In the genomic region with DNA sequence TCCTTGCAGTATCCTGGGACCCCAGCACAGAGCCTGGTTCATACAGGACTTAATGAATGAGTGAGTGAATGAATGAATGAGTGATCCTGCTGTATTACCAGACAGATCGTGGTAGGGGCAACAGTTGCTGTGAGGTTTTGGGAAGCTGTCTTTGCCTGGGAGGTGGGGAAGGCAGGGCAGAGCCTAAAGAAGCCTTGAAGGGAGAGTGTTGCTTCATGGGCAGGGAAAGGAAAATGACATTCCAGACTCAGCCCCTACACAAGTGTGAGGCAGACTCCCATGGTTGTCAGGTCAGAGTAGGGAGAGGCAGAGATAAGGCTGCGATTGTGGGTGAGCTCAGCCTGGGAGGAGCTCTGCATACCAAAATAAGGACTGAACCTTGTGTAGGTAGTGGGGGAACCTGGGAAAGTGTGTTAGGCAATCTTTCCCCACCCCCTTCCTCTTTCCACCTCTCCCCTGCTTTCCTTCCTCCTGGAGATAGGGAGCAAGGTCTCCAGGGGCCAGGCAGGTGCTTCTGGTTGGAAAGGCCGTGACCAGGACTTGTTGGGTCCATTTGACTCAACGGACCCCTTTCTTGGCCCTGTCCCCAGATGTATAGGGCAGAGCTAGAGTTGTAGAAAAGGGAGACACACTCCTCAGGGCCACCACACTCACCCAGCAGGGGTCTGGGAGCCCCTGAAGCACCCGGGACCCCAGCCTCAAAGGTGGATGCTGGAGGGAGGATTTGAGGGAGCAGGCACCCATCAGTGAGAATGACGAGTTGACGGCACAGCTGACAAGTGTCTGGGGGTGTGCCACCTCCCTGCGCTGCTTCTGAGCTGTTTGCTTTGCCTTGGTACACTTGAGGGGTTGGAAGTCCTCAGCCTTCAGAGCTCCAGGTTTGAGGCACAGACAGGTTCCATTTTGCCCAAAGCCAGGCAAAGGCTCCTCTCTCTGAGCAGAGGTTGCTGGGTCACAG, we compare ENCODE assay signal across 1 cellular context.
TF ChIP-seq lines count a peak whose summit lies in the region.

No MANE protein-coding gene starts in this region.

TF ChIP-seq in HepG2, 621 proteins besides CTCF, POLR2A, EP300 and RAD21 (continued from another document):
- TF ChIP-seq ZNF331 (CRISPR knock-in tag; IDR thresholded peaks at IDR 0.05), result peak; percentile 59
- no peak for TF ChIP-seq RFX3 (CRISPR knock-in tag; IDR thresholded peaks at IDR 0.05)
- TF ChIP-seq ZNF616 (CRISPR knock-in tag; IDR thresholded peaks at IDR 0.05; ENCODE audit: low read depth), result no peak
- no peak for TF ChIP-seq RBM22 (optimal IDR thresholded peaks at IDR 0.05; ENCODE audit: low read length)
- no peak for TF ChIP-seq HNRNPUL1 (IDR thresholded peaks at IDR 0.05; ENCODE audit: low read depth, low read length)
- no peak for TF ChIP-seq MAF1 (CRISPR knock-in tag; IDR thresholded peaks at IDR 0.05; ENCODE audit: borderline replicate concordance)
- no peak for TF ChIP-seq FIP1L1 (IDR thresholded peaks at IDR 0.05; ENCODE audit: borderline replicate concordance, insufficient read depth, low read depth, low read length)
- peak; percentile 72 for TF ChIP-seq ZNF883 (CRISPR knock-in tag; IDR thresholded peaks at IDR 0.05; ENCODE audit: not compliant biosample characterization)
- TF ChIP-seq ZNF83 (CRISPR knock-in tag; IDR thresholded peaks at IDR 0.05; ENCODE audit: borderline replicate concordance), result no peak
- TF ChIP-seq PAX8 (CRISPR knock-in tag; IDR thresholded peaks at IDR 0.05; ENCODE audit: borderline replicate concordance), result no peak
- TF ChIP-seq ZNF10 (CRISPR knock-in tag; IDR thresholded peaks at IDR 0.05; ENCODE audit: borderline replicate concordance, low read depth), result no peak
- TF ChIP-seq ZSCAN30 (CRISPR knock-in tag; IDR thresholded peaks at IDR 0.05), result no peak
- TF ChIP-seq, protein P1, sequence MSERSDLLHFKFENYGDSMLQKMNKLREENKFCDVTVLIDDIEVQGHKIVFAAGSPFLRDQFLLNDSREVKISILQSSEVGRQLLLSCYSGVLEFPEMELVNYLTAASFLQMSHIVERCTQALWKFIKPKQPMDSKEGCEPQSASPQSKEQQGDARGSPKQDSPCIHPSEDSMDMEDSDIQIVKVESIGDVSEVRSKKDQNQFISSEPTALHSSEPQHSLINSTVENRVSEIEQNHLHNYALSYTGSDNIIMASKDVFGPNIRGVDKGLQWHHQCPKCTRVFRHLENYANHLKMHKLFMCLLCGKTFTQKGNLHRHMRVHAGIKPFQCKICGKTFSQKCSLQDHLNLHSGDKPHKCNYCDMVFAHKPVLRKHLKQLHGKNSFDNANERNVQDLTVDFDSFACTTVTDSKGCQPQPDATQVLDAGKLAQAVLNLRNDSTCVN (CRISPR knock-in tag; IDR thresholded peaks at IDR 0.05; ENCODE audit: borderline replicate concordance), result no peak
- TF ChIP-seq, protein P2, sequence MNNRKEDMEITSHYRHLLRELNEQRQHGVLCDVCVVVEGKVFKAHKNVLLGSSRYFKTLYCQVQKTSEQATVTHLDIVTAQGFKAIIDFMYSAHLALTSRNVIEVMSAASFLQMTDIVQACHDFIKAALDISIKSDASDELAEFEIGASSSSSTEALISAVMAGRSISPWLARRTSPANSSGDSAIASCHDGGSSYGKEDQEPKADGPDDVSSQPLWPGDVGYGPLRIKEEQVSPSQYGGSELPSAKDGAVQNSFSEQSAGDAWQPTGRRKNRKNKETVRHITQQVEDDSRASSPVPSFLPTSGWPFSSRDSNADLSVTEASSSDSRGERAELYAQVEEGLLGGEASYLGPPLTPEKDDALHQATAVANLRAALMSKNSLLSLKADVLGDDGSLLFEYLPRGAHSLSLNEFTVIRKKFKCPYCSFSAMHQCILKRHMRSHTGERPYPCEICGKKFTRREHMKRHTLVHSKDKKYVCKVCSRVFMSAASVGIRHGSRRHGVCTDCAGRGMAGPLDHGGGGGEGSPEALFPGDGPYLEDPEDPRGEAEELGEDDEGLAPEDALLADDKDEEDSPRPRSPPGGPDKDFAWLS (CRISPR knock-in tag; IDR thresholded peaks at IDR 0.05; ENCODE audit: borderline replicate concordance), result no peak
- TF ChIP-seq, protein P3, sequence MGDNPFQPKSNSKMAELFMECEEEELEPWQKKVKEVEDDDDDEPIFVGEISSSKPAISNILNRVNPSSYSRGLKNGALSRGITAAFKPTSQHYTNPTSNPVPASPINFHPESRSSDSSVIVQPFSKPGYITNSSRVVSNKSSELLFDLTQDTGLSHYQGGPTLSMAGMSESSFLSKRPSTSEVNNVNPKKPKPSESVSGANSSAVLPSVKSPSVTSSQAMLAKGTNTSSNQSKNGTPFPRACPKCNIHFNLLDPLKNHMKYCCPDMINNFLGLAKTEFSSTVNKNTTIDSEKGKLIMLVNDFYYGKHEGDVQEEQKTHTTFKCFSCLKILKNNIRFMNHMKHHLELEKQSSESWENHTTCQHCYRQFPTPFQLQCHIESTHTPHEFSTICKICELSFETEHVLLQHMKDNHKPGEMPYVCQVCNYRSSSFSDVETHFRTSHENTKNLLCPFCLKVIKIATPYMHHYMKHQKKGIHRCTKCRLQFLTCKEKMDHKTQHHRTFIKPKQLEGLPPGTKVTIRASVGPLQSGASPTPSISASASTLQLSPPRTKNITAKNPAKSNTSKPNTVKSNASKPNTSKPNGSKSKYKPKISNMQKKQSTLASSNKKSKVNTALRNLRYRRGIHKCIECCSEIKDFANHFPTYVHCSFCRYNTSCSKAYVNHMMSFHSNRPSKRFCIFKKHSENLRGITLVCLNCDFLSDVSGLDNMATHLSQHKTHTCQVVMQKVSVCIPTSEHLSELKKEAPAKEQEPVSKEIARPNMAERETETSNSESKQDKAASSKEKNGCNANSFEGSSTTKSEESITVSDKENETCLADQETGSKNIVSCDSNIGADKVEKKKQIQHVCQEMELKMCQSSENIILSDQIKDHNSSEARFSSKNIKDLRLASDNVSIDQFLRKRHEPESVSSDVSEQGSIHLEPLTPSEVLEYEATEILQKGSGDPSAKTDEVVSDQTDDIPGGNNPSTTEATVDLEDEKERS (CRISPR knock-in tag; IDR thresholded peaks at IDR 0.05), result 0 out of 2 replicates have a peak, but pooled peaks have one; percentile 61
- no peak for TF ChIP-seq ZSCAN12 (CRISPR knock-in tag; IDR thresholded peaks at IDR 0.05)
- TF ChIP-seq ONECUT2 (CRISPR knock-in tag; IDR thresholded peaks at IDR 0.05), result no peak
- peak; percentile 91 for TF ChIP-seq TBX2 (CRISPR knock-in tag; IDR thresholded peaks at IDR 0.05; ENCODE audit: borderline replicate concordance)
- TF ChIP-seq FOXJ3 (CRISPR knock-in tag; IDR thresholded peaks at IDR 0.05; ENCODE audit: borderline replicate concordance), result no peak
- no peak for TF ChIP-seq KDM5A (IDR thresholded peaks at IDR 0.05; ENCODE audit: borderline replicate concordance, low read length)
- TF ChIP-seq, protein P4, sequence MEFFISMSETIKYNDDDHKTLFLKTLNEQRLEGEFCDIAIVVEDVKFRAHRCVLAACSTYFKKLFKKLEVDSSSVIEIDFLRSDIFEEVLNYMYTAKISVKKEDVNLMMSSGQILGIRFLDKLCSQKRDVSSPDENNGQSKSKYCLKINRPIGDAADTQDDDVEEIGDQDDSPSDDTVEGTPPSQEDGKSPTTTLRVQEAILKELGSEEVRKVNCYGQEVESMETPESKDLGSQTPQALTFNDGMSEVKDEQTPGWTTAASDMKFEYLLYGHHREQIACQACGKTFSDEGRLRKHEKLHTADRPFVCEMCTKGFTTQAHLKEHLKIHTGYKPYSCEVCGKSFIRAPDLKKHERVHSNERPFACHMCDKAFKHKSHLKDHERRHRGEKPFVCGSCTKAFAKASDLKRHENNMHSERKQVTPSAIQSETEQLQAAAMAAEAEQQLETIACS (CRISPR knock-in tag; IDR thresholded peaks at IDR 0.05), result no peak
- no peak for TF ChIP-seq MZF1 (CRISPR knock-in tag; IDR thresholded peaks at IDR 0.05; ENCODE audit: borderline replicate concordance)
- no peak for TF ChIP-seq NFIC (IDR thresholded peaks at IDR 0.05; ENCODE audit: low read length)
- TF ChIP-seq SP5 (CRISPR knock-in tag; IDR thresholded peaks at IDR 0.05; ENCODE audit: borderline replicate concordance, low read depth), result peak; percentile 98
- no peak for TF ChIP-seq RNF2 (conservative IDR thresholded peaks at IDR 0.05; ENCODE audit: low read depth)
- peak; percentile 67 for TF ChIP-seq THAP11 (CRISPR knock-in tag; IDR thresholded peaks at IDR 0.05)
- no peak for TF ChIP-seq TCF7L2 (IDR thresholded peaks at IDR 0.05; ENCODE audit: low read depth, low read length)
- TF ChIP-seq ZSCAN31 (CRISPR knock-in tag; IDR thresholded peaks at IDR 0.05; ENCODE audit: low read depth), result 0 out of 2 replicates have a peak, but pooled peaks have one; percentile 73
- no peak for TF ChIP-seq FOSL1 (CRISPR knock-in tag; IDR thresholded peaks at IDR 0.05; ENCODE audit: borderline replicate concordance)
- no peak for TF ChIP-seq RORA (CRISPR knock-in tag; IDR thresholded peaks at IDR 0.05)
- no peak for TF ChIP-seq ZNF296 (CRISPR knock-in tag; conservative IDR thresholded peaks at IDR 0.05)
- TF ChIP-seq, protein P5, sequence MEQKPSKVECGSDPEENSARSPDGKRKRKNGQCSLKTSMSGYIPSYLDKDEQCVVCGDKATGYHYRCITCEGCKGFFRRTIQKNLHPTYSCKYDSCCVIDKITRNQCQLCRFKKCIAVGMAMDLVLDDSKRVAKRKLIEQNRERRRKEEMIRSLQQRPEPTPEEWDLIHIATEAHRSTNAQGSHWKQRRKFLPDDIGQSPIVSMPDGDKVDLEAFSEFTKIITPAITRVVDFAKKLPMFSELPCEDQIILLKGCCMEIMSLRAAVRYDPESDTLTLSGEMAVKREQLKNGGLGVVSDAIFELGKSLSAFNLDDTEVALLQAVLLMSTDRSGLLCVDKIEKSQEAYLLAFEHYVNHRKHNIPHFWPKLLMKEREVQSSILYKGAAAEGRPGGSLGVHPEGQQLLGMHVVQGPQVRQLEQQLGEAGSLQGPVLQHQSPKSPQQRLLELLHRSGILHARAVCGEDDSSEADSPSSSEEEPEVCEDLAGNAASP (CRISPR knock-in tag; IDR thresholded peaks at IDR 0.05; ENCODE audit: borderline replicate concordance), result peak; percentile 59
- TF ChIP-seq HNF4G (IDR thresholded peaks at IDR 0.05; ENCODE audit: borderline replicate concordance, low read depth, low read length), result peak; percentile 84; the same call in 1 of the 2 replicates
- TF ChIP-seq HNF4G (CRISPR knock-in tag; IDR thresholded peaks at IDR 0.05; ENCODE audit: borderline replicate concordance, low read depth), result no peak; the same call in 1 of the 2 replicates
- peak; percentile 35; the same call in 1 of the 2 replicates for TF ChIP-seq ELF1 (CRISPR knock-in tag; IDR thresholded peaks at IDR 0.05)
- TF ChIP-seq, protein P6, sequence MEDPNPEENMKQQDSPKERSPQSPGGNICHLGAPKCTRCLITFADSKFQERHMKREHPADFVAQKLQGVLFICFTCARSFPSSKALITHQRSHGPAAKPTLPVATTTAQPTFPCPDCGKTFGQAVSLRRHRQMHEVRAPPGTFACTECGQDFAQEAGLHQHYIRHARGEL (CRISPR knock-in tag; IDR thresholded peaks at IDR 0.05), result no peak
